8 cellular contexts compared by ENCODE assay signal in the genomic region with DNA sequence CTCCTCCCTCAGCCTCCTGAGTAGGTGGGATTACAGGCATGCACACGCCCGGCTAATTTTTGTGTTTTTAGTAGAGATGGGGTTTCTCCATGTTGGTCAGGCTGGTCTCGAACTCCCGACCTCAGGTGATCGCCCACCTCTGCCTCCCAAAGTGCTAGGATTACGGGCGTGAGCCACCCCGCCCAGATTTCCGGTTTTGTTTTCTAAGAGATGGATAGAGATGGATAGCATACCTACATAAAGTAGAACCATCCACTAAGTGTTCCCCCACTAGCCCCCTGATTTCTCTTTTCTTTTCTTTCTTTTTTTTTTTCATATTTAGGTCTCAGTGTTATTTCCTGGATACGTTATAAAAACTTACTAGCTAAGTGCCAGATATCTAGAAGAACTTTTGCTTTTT. TPM values are rescaled to one million over a fixed set of nuclear protein-coding genes. Genes with fewer than 3 reads are reported as not detected.
DNase-seq lines count a peak whose midpoint lies in the region; ATAC-seq and TF ChIP-seq lines count a peak whose summit lies in the region.

No MANE protein-coding gene starts in this region.

- DNase-seq in AG10803 (ENCODE audit: low read depth) (no peak), LHCN-M2 (ENCODE audit: low read depth) (peak; percentile 7), chondrocyte (ENCODE audit: low spot score) (no peak), NCI-H146 (lab: John Stamatoyannopoulos, UW) (no peak), HT-29 (ENCODE audit: low spot score) (no peak)
- DNase-seq in naive thymus-derived CD8-positive, alpha-beta T cell, result no peak

- no peak for ATAC-seq in naive thymus-derived CD8-positive, alpha-beta T cell
- ATAC-seq in GM19035 (IDR thresholded peaks at IDR 0.05; ENCODE audit: unreplicated experiment), result no peak
- no peak for ATAC-seq in activated CD4-positive, CD25-positive, alpha-beta regulatory T cell treated with anti-CD3 and anti-CD28 coated beads, Interleukin-2, amount 50 U/mL, for 24 hours

- H3K9me3 Mint-ChIP-seq in chondrocyte (ENCODE audit: low read depth), result no peaks in the 10 kb centered on the region
- no peaks in the 10 kb centered on the region for H3K9me3 Mint-ChIP-seq in naive thymus-derived CD8-positive, alpha-beta T cell

- peak overlapping the region; percentile 96 for H3K4me3 ChIP-seq in AG10803 (ENCODE audit: low read length)

- TF ChIP-seq CTCF in AG10803 (conservative IDR thresholded peaks at IDR 0.05; ENCODE audit: low read length) (no peak), chondrocyte (IDR thresholded peaks at IDR 0.05) (no peak)

- peak overlapping the region; percentile 99 for H3K4me3 Mint-ChIP-seq in chondrocyte (ENCODE audit: unreplicated experiment)
- H3K4me3 Mint-ChIP-seq in naive thymus-derived CD8-positive, alpha-beta T cell, result peak overlapping the region; percentile 96 to 100 (median 99)

- H3K36me3 Mint-ChIP-seq in chondrocyte (ENCODE audit: low read depth), result no peaks in the 10 kb centered on the region
- H3K36me3 Mint-ChIP-seq in naive thymus-derived CD8-positive, alpha-beta T cell, result peaks cover 0 to 5% (median 0%) of the 10 kb centered on the region in 3 donors

- peaks cover 47% of the 10 kb centered on the region for H3K4me1 Mint-ChIP-seq in chondrocyte (ENCODE audit: low read depth)
- peaks cover 18 to 67% (median 58%) of the 10 kb centered on the region in 4 donors for H3K4me1 Mint-ChIP-seq in naive thymus-derived CD8-positive, alpha-beta T cell

- H3K27me3 Mint-ChIP-seq in chondrocyte (ENCODE audit: low read depth), result no peaks in the 10 kb centered on the region
- no peaks in the 10 kb centered on the region for H3K27me3 Mint-ChIP-seq in naive thymus-derived CD8-positive, alpha-beta T cell

- H3K27ac Mint-ChIP-seq in chondrocyte (ENCODE audit: unreplicated experiment), result peak overlapping the region; percentile 100
- peak overlapping the region; percentile 61 to 100 (median 99) for H3K27ac Mint-ChIP-seq in naive thymus-derived CD8-positive, alpha-beta T cell

- POLR2A ChIA-PET in naive thymus-derived CD8-positive, alpha-beta T cell (lab: Charles Lee), result interaction anchor here (0.6 to 3.0 kb wide), 2 partner anchors 8 to 37 kb away, joined by 3 to 15 read pairs; no protein-coding TSS in a partner anchor

RNA-seq across cellular contexts. Expression of gene WSB1, which starts 2.0 kb away (rescaled TPM):
- total RNA-seq in LHCN-M2 (2014; rRNA removed) (75.1 and 82.6 TPM in 2 replicates), chondrocyte (110 to 218 TPM (median 205 TPM) in 3 replicates)
- polyA plus RNA-seq in LHCN-M2 (2012), result 21.3 TPM
- total RNA-seq in naive thymus-derived CD8-positive, alpha-beta T cell, result 100 to 1,000 TPM; 154 to 159 TPM
- 100 to 1,000 TPM; 128 to 186 (median 132) TPM for polyA plus RNA-seq in naive thymus-derived CD8-positive, alpha-beta T cell
- 32.0 and 53.2 TPM in 2 replicates for total RNA-seq in HT-29 (2014; rRNA removed; shearing (Covaris generic))
